In genomic region chr19:38197937-38198704, GRCh38 we compare ENCODE assay signal across 18 cellular contexts. TPM values are rescaled to one million over a fixed set of nuclear protein-coding genes. Genes with fewer than 3 reads are reported as not detected.
A peak's percentile ranks its signal among the peaks of the same experiment; 100 is the strongest.
DNase-seq lines count a peak whose midpoint lies in the region; ATAC-seq and TF ChIP-seq lines count a peak whose summit lies in the region.
"Had no signal": no experiment of that assay in that cellular context is flagged by ENCODE, and none has a peak within 500 bp of the region (broad histone marks: within the 10 kb centered on the region; RNA-seq: fewer than 3 reads in every experiment).

No MANE protein-coding gene starts in this region.

- H3K27ac ChIP-seq in HEK293 (ENCODE audit: extremely low read depth, low read depth, low read length): no peak overlapping the region
- H3K27ac ChIP-seq in osteoblast (ENCODE audit: low read depth, low read length): no peak overlapping the region
- H3K27ac ChIP-seq: BLaER1, GM23248 had no signal

- H3K79me2 ChIP-seq in osteoblast (ENCODE audit: insufficient read depth, low read length): no peaks in the 10 kb centered on the region

- no peak overlapping the region for H3K4me3 ChIP-seq in HEK293 (ENCODE audit: low read depth, low read length)
- H3K4me3 ChIP-seq in osteoblast (ENCODE audit: insufficient read depth, low read length): no peak overlapping the region
- H3K4me3 ChIP-seq: BLaER1, GM23248, HAP-1 had no signal

- POLR2A ChIA-PET in HEK293 (lab: Yijun Ruan, JAX): no interaction called here

- no peak overlapping the region for H3K4me2 ChIP-seq in osteoblast (ENCODE audit: insufficient read depth, low read length)
- H3K4me2 ChIP-seq: BLaER1 had no signal

- H3K4me1 ChIP-seq in HEK293 (ENCODE audit: control insufficient read depth, insufficient read depth, low read length) (no peaks in the 10 kb centered on the region), osteoblast (ENCODE audit: insufficient read depth, low read length) (no peaks in the 10 kb centered on the region)
- H3K4me1 ChIP-seq: Caco-2, HAP-1 had no signal

- peaks cover 4% of the 10 kb centered on the region for H4K20me1 ChIP-seq in osteoblast (ENCODE audit: insufficient read depth, low read length)
- H4K20me1 ChIP-seq: BLaER1 had no signal

- H3K36me3 ChIP-seq in HEK293 (ENCODE audit: control insufficient read depth in 2 of 2, insufficient read depth in 1 of 2, low read length in 2 of 2) (peaks cover 0 to 13% of the 10 kb centered on the region in 2 experiments; a peak in 1 of 3 replicates), osteoblast (ENCODE audit: insufficient read depth, low read length) (peaks cover 34% of the 10 kb centered on the region)
- H3K36me3 ChIP-seq: HAP-1 had no signal

- no peaks in the 10 kb centered on the region for H3K27me3 ChIP-seq in osteoblast (ENCODE audit: insufficient read depth, low read length)
- H3K27me3 ChIP-seq: BLaER1 had no signal

- H3K9me3 ChIP-seq in HEK293 (ENCODE audit: control insufficient read depth, insufficient read depth, low read depth, low read length) (no peaks in the 10 kb centered on the region), osteoblast (ENCODE audit: low read depth, low read length) (no peaks in the 10 kb centered on the region)
- H3K9me3 ChIP-seq: BLaER1, Caco-2, HAP-1 had no signal

- TF ChIP-seq CTCF in HEK293 (tag by site-specific recombination; IDR thresholded peaks at IDR 0.05): no peak
- TF ChIP-seq CTCF in osteoblast (IDR thresholded peaks at IDR 0.05; ENCODE audit: extremely low read depth, low read depth, low read length): no peak

- DNase-seq in NCI-H524 (lab: John Stamatoyannopoulos, UW) (peak; percentile 7 to 53), NCI-H524 treated with DMSO at 0.1 percent for 48 hours (lab: John Stamatoyannopoulos, UW) (no peak), islet precursor cell (peak; percentile 42), osteoblast (ENCODE audit: insufficient read length, low spot score, missing footprints) (peak; percentile 46)
- no peak for DNase-seq in stimulated activated CD4-positive, alpha-beta T cell treated with anti-CD3 and anti-CD28 coated beads, Interleukin-4, amount 100 ng/mL, for 24 hours
- DNase-seq: 8988T; AML-193; Caco-2; CD8-positive, alpha-beta memory T cell; DMS53; GF-D8; GM23248; HFFc6 had no signal

- no peak overlapping the region for H2AFZ ChIP-seq in osteoblast (ENCODE audit: low read length)
- H2AFZ ChIP-seq: GM23248 had no signal

- CTCF ChIA-PET in HEK293 (lab: Yijun Ruan, JAX): no interaction called here

- ATAC-seq in GM19397 (IDR thresholded peaks at IDR 0.05; ENCODE audit: unreplicated experiment): no peak

TF ChIP-seq in HEK293, 187 proteins besides CTCF, POLR2A, EP300 and RAD21:
- TF ChIP-seq ZNF416 (tag by site-specific recombination; IDR thresholded peaks at IDR 0.05) (no peak), ZNF341 (tag by site-specific recombination; IDR thresholded peaks at IDR 0.05; ENCODE audit: low read depth) (peak; percentile 78)

RNA-seq across cellular contexts. Expression of gene DPF1, which starts 25.9 kb away (rescaled TPM):
- 0.29 and 0.72 TPM in 2 replicates for total RNA-seq in osteoblast

RNA-seq across cellular contexts. Expression of gene PPP1R14A, which starts 58.1 kb away (rescaled TPM):
- total RNA-seq in osteoblast: 0.72 and 1.2 TPM in 2 replicates
- total RNA-seq: HT1080 had no signal

Comparison
In these comparisons a context has a peak if more than half of its experiments do, and no peak if none do; other contexts are left out.
1. DNase-seq: peak in NCI-H524 (2 of 2), islet precursor cell (single experiment) and osteoblast (single experiment); none in NCI-H524 treated with DMSO at 0.1 percent for 48 hours (single experiment) and stimulated activated CD4-positive, alpha-beta T cell treated with anti-CD3 and anti-CD28 coated beads, Interleukin-4, amount 100 ng/mL, for 24 hours (single experiment).